Comparison of ENCODE assay signal across 19 cellular contexts in the genomic region with DNA sequence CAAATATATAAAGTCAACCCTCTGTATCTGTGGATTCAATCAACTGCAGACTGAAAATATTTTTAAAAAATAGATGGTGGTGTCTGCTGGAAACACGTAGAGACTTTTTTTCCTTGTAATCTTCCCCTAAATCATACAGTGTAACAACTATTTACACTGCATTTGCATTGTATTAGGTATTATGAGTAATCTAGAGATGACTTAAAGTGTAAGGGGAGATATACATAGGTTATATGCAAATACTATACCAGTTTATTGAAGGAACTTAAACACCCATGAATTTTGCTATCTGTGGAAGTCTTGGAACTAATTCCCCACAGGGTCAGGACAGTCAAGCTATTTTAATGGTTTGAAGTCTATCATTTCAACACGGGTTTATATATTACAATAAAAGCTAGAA. TPM values are rescaled to one million over a fixed set of nuclear protein-coding genes. Genes with fewer than 3 reads are reported as not detected.
DNase-seq lines count a peak whose midpoint lies in the region; ATAC-seq, FAIRE-seq and TF ChIP-seq lines count a peak whose summit lies in the region.
"Had no signal": no experiment of that assay in that cellular context is flagged by ENCODE, and none has a peak within 500 bp of the region (broad histone marks: within the 10 kb centered on the region; RNA-seq: fewer than 3 reads in every experiment).

No MANE protein-coding gene starts in this region.

- dilution Hi-C loops in mammary epithelial cell (cut with HindIII; ENCODE audit: low sequenced_read_pairs) = no loop called here

- DNase-seq in PC-3 (no peak), small intestine (no peak), mammary epithelial cell (no peak)
- DNase-seq in CD4-positive, alpha-beta T cell = no peak
- no peak for DNase-seq in activated CD8-positive, alpha-beta T cell treated with anti-CD3 and anti-CD28 coated beads, Interleukin-2, amount 10 ng/mL, durations not matched to agents 7 days and 5 days
- DNase-seq: activated CD4-positive, alpha-beta T cell treated with anti-CD3 and anti-CD28 coated beads for 48 hours; activated naive CD4-positive, alpha-beta T cell treated with anti-CD3 and anti-CD28 coated beads for 36 hours; gastrocnemius medialis; left lung; NCI-H774; SK-N-SH; stimulated activated CD4-positive, alpha-beta T cell treated with anti-CD3 and anti-CD28 coated beads, Interleukin-2, amount 100 ng/mL, for 24 hours had no signal

- H3K9ac ChIP-seq in PC-3 (ENCODE audit: low read length) (no peak overlapping the region), mammary epithelial cell (ENCODE audit: insufficient read depth, low read length) (no peak overlapping the region)
- H3K9ac ChIP-seq: SK-N-SH had no signal

- H3K36me3 Mint-ChIP-seq in CD4-positive, alpha-beta T cell (ENCODE audit: low read depth) = peaks cover 35% of the 10 kb centered on the region
- H3K36me3 Mint-ChIP-seq in activated CD8-positive, alpha-beta T cell treated with anti-CD3 and anti-CD28 coated beads, Interleukin-2, amount 10 ng/mL, durations not matched to agents 7 days and 5 days (ENCODE audit: low read depth) = peaks cover 22% of the 10 kb centered on the region

- H3K4me3 ChIP-seq in PC-3 (ENCODE audit: low read length) = no peak overlapping the region
- no peak overlapping the region for H3K4me3 ChIP-seq in small intestine (ENCODE audit: low read depth in 1 of 2, low read length in 2 of 2)
- H3K4me3 ChIP-seq in mammary epithelial cell (replicated peaks in 1 of 3; ENCODE audit: insufficient read depth in 1 of 3, low read depth in 2 of 3, low read length in 3 of 3) = no peak overlapping the region
- H3K4me3 ChIP-seq: gastrocnemius medialis, left lung, suprapubic skin had no signal

- H3K27me3 ChIP-seq in PC-3 (ENCODE audit: low read length) = no peaks in the 10 kb centered on the region
- no peaks in the 10 kb centered on the region for H3K27me3 ChIP-seq in CD4-positive, alpha-beta T cell (ENCODE audit: control insufficient read depth, insufficient read depth, low read length)
- no peaks in the 10 kb centered on the region for H3K27me3 ChIP-seq in small intestine (ENCODE audit: control insufficient read depth in 2 of 2, insufficient read depth in 2 of 2, low read length in 2 of 2)
- no peaks in the 10 kb centered on the region for H3K27me3 ChIP-seq in mammary epithelial cell (ENCODE audit: insufficient read depth, low read length)
- H3K27me3 ChIP-seq: gastrocnemius medialis, left lung, suprapubic skin had no signal

- FAIRE-seq in small intestine (lab: Jason Lieb, UNC) = no peak

- H3K36me3 ChIP-seq in PC-3 (ENCODE audit: low read depth, low read length) (peaks cover 20% of the 10 kb centered on the region), small intestine (ENCODE audit: control insufficient read depth in 2 of 2, insufficient read depth in 2 of 2, low read length in 2 of 2) (peaks cover 0 to 2% of the 10 kb centered on the region in 2 donors), mammary epithelial cell (ENCODE audit: insufficient read depth, low read length) (peaks cover 1% of the 10 kb centered on the region)

- no peak overlapping the region for H3K4me2 ChIP-seq in PC-3 (ENCODE audit: low read length)
- H3K4me2 ChIP-seq in mammary epithelial cell (ENCODE audit: insufficient read depth, low read depth, low read length) = no peak overlapping the region
- H3K4me2 ChIP-seq: SK-N-SH had no signal

- no TSS peak for BruUV-seq in PC-3 (replicated peaks; lab: Mats Ljungman, UMichigan)
- BruUV-seq in mammary epithelial cell (replicated peaks; lab: Mats Ljungman, UMichigan) = no TSS peak

- POLR2A ChIA-PET in PC-3 (lab: Charles Lee; ENCODE audit: unreplicated experiment) = no interaction called here
- POLR2A ChIA-PET in CD4-positive, alpha-beta T cell (lab: Charles Lee) = no interaction called here
- POLR2A ChIA-PET in activated CD8-positive, alpha-beta T cell treated with anti-CD3 and anti-CD28 coated beads, Interleukin-2, amount 10 ng/mL, durations not matched to agents 7 days and 5 days (lab: Charles Lee) = no interaction called here

- no peaks in the 10 kb centered on the region for H3K9me3 Mint-ChIP-seq in CD4-positive, alpha-beta T cell
- no peaks in the 10 kb centered on the region for H3K9me3 Mint-ChIP-seq in activated CD8-positive, alpha-beta T cell treated with anti-CD3 and anti-CD28 coated beads, Interleukin-2, amount 10 ng/mL, durations not matched to agents 7 days and 5 days (ENCODE audit: insufficient read depth)
- H3K9me3 Mint-ChIP-seq: activated naive CD4-positive, alpha-beta T cell treated with anti-CD3 and anti-CD28 coated beads for 36 hours had no signal

- H3K4me1 Mint-ChIP-seq in CD4-positive, alpha-beta T cell (ENCODE audit: low read depth) = peaks cover 49% of the 10 kb centered on the region
- H3K4me1 Mint-ChIP-seq in activated CD8-positive, alpha-beta T cell treated with anti-CD3 and anti-CD28 coated beads, Interleukin-2, amount 10 ng/mL, durations not matched to agents 7 days and 5 days (ENCODE audit: low read depth) = no peaks in the 10 kb centered on the region

- ATAC-seq in GM18867 (IDR thresholded peaks at IDR 0.05; ENCODE audit: unreplicated experiment) (peak; percentile 69), GM21717 (IDR thresholded peaks at IDR 0.05; ENCODE audit: unreplicated experiment) (peak; percentile 58), HG03159 (IDR thresholded peaks at IDR 0.05; ENCODE audit: unreplicated experiment) (peak; percentile 70), PC-3 (peak; percentile 60)
- ATAC-seq in CD4-positive, alpha-beta T cell (ENCODE audit: poor library complexity) = no peak
- no peak for ATAC-seq in activated CD8-positive, alpha-beta T cell treated with anti-CD3 and anti-CD28 coated beads, Interleukin-2, amount 10 ng/mL, durations not matched to agents 7 days and 5 days
- ATAC-seq: gastrocnemius medialis, left lung, Panc1, sciatic nerve had no signal

- H4K20me1 ChIP-seq in PC-3 (ENCODE audit: low read length) (peaks cover 46% of the 10 kb centered on the region), mammary epithelial cell (ENCODE audit: insufficient read depth, low read length) (peaks cover under 1% of the 10 kb centered on the region)

- intact Hi-C loops in PC-3 (cut with micrococcal nuclease) (no loop called here), mammary epithelial cell (cut with micrococcal nuclease) (no loop called here)
- intact Hi-C loops in CD4-positive, alpha-beta T cell (cut with DNase I, micrococcal nuclease) = no loop called here

- no peaks in the 10 kb centered on the region for H3F3A ChIP-seq in PC-3 (ENCODE audit: low read length, unreplicated experiment)

- H3K9me3 ChIP-seq in PC-3 (ENCODE audit: low read length) (no peaks in the 10 kb centered on the region), small intestine (ENCODE audit: control insufficient read depth, low read depth) (no peaks in the 10 kb centered on the region), mammary epithelial cell (replicated peaks; ENCODE audit: insufficient read depth, low read length) (no peaks in the 10 kb centered on the region)
- H3K9me3 ChIP-seq in CD4-positive, alpha-beta T cell (ENCODE audit: control insufficient read depth, low read length) = no peaks in the 10 kb centered on the region
- H3K9me3 ChIP-seq: gastrocnemius medialis, left lung, SK-N-SH, suprapubic skin had no signal

- 0 out of 2 replicates have a peak, but pooled peaks cover 4% of the 10 kb centered on the region for H3K4me1 ChIP-seq in PC-3 (ENCODE audit: insufficient read depth, low read length)
- H3K4me1 ChIP-seq in small intestine (ENCODE audit: control insufficient read depth in 2 of 2, insufficient read depth in 1 of 2, low read depth in 1 of 2, low read length in 1 of 2) = no peaks in the 10 kb centered on the region
- H3K4me1 ChIP-seq in mammary epithelial cell (ENCODE audit: insufficient read depth, low read length) = no peaks in the 10 kb centered on the region

- H3K9me2 ChIP-seq in PC-3 (replicated peaks; ENCODE audit: low read length) = no peaks in the 10 kb centered on the region
- H3K9me2 ChIP-seq: SK-N-SH had no signal

- H3K79me2 ChIP-seq in PC-3 (ENCODE audit: low read length) (peaks cover 96% of the 10 kb centered on the region), mammary epithelial cell (ENCODE audit: insufficient read depth, low read length) (peaks cover 92% of the 10 kb centered on the region)

- TF ChIP-seq CTCF in PC-3 (conservative IDR thresholded peaks at IDR 0.05; ENCODE audit: low read depth, low read length) (no peak), mammary epithelial cell (conservative IDR thresholded peaks at IDR 0.05 in 1 of 2, IDR thresholded peaks at IDR 0.05 in 1 of 2; ENCODE audit: extremely low read depth in 1 of 2, insufficient read depth in 1 of 2, low read depth in 1 of 2, low read length in 2 of 2) (no peak)
- TF ChIP-seq CTCF in CD4-positive, alpha-beta T cell (IDR thresholded peaks at IDR 0.05) = no peak

- 47 to 55% (median 54%) methylated on average over 2 of the region's 2 CpGs for WGBS in small intestine, 3 donors
- WGBS in mammary epithelial cell (ENCODE audit: low coverage, missing lambda C conversion rate) = 100% methylated on average over 2 of the region's 2 CpGs

- no peak overlapping the region for H3K27ac ChIP-seq in PC-3 (ENCODE audit: low read length)
- H3K27ac ChIP-seq in CD4-positive, alpha-beta T cell (ENCODE audit: low read depth, low read length) = no peak overlapping the region
- H3K27ac ChIP-seq in small intestine (ENCODE audit: low read depth in 1 of 2, low read length in 1 of 2) = no peak overlapping the region
- no peak overlapping the region for H3K27ac ChIP-seq in mammary epithelial cell (ENCODE audit: insufficient read depth, low read depth, low read length)
- H3K27ac ChIP-seq: epithelial cell of prostate, gastrocnemius medialis, left lung, suprapubic skin had no signal

- H3K27ac Mint-ChIP-seq in CD4-positive, alpha-beta T cell = no peak overlapping the region
- no peak overlapping the region for H3K27ac Mint-ChIP-seq in activated CD8-positive, alpha-beta T cell treated with anti-CD3 and anti-CD28 coated beads, Interleukin-2, amount 10 ng/mL, durations not matched to agents 7 days and 5 days
- H3K27ac Mint-ChIP-seq: activated naive CD4-positive, alpha-beta T cell treated with anti-CD3 and anti-CD28 coated beads for 36 hours had no signal

- H2AFZ ChIP-seq in PC-3 (ENCODE audit: low read length) = no peak overlapping the region
- no peak overlapping the region for H2AFZ ChIP-seq in mammary epithelial cell (ENCODE audit: low read depth, low read length)

- CTCF ChIA-PET in PC-3 (lab: Charles Lee) (no interaction called here), mammary epithelial cell (lab: Charles Lee; ENCODE audit: low non-redundant PET) (no interaction called here)
- CTCF ChIA-PET in CD4-positive, alpha-beta T cell (lab: Charles Lee) = no interaction called here
- CTCF ChIA-PET in activated CD8-positive, alpha-beta T cell treated with anti-CD3 and anti-CD28 coated beads, Interleukin-2, amount 10 ng/mL, durations not matched to agents 7 days and 5 days (lab: Charles Lee) = no interaction called here

- in situ Hi-C loops in mammary epithelial cell (cut with MboI; ENCODE audit: low sequenced_read_pairs in 2 of 2) = no loop called here

- H3K27me3 Mint-ChIP-seq in CD4-positive, alpha-beta T cell = no peaks in the 10 kb centered on the region
- no peaks in the 10 kb centered on the region for H3K27me3 Mint-ChIP-seq in activated CD8-positive, alpha-beta T cell treated with anti-CD3 and anti-CD28 coated beads, Interleukin-2, amount 10 ng/mL, durations not matched to agents 7 days and 5 days (ENCODE audit: low read depth)

- no peak overlapping the region for H3K4me3 Mint-ChIP-seq in CD4-positive, alpha-beta T cell
- no peak overlapping the region for H3K4me3 Mint-ChIP-seq in activated CD8-positive, alpha-beta T cell treated with anti-CD3 and anti-CD28 coated beads, Interleukin-2, amount 10 ng/mL, durations not matched to agents 7 days and 5 days
- H3K4me3 Mint-ChIP-seq: activated naive CD4-positive, alpha-beta T cell treated with anti-CD3 and anti-CD28 coated beads for 36 hours had no signal

RNA-seq across cellular contexts. Expression of a gene that starts 10.2 kb away (rescaled TPM):
- total RNA-seq in PC-3 (2014; rRNA removed) = 55.3 and 66.1 TPM in 2 replicates
- total RNA-seq in CD4-positive, alpha-beta T cell = 10 to 100 TPM; 29.9 to 40.8 TPM
- total RNA-seq in activated CD8-positive, alpha-beta T cell treated with anti-CD3 and anti-CD28 coated beads, Interleukin-2, amount 10 ng/mL, durations not matched to agents 7 days and 5 days = 10 to 100 TPM; 66.8 to 75.7 TPM
- polyA plus RNA-seq in small intestine = 10 to 100 TPM; 42.7 to 91.9 (median 46.7) TPM
- 100 to 1,000 TPM in 1 of 2 donors, 10 to 100 TPM in 1; 56.7 to 105 TPM for total RNA-seq in mammary epithelial cell
- 120 TPM for polyA plus RNA-seq in mammary epithelial cell
- 83.4 TPM for polyA minus RNA-seq in mammary epithelial cell

Comparison
In these comparisons a context has a peak if more than half of its experiments do, and no peak if none do; other contexts are left out.
1. ATAC-seq: peak in GM18867 (single experiment), GM21717 (single experiment), HG03159 (single experiment) and PC-3 (single experiment); none in CD4-positive, alpha-beta T cell (single experiment) and activated CD8-positive, alpha-beta T cell treated with anti-CD3 and anti-CD28 coated beads, Interleukin-2, amount 10 ng/mL, durations not matched to agents 7 days and 5 days (single experiment).